ENCODE assay signal across 1 cellular context in the genomic region with DNA sequence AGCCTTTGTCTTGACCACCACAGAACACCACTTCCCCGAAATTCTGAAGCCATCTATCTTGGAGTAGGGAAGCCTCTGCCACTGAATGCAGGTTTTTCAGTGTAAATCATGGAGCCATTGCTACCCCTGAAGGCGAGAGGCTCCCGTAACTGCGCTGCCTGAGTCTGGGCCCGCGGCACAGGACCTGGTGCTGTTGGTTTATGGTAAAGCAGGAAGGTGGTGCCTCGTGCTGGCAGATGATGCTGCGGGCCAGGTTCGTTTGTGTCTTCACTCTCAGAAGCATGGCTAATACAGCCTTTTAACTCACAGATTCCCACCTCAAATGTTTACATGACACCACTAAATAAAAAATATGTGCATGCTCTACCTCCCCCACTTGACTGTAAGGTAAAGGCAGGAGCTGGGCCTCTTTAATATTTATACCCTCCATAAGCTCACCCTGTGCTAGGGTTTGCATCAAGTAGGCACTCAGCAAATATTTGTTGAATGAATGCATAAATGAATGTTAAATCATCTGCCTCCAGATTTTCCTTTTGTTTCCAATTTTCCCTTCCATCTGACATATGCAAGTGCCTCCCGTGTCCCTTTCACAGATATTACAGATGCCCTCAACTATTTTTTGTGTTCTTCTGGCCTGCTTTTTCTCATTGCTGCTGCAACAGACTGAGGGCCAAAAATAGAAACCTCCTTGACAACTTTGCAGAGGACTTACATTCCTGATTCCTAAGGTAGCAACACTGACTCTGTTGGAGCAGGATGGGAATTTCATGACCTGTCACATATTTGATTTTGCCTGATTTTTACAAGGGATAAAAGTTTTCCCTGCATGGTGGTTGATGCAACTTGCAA.
TF ChIP-seq lines count a peak whose summit lies in the region.

No MANE protein-coding gene starts in this region.

TF ChIP-seq in SK-N-SH, 30 proteins besides CTCF, POLR2A, EP300 and RAD21 (continued from another document):
- TF ChIP-seq, protein P1, sequence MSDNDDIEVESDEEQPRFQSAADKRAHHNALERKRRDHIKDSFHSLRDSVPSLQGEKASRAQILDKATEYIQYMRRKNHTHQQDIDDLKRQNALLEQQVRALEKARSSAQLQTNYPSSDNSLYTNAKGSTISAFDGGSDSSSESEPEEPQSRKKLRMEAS (IDR thresholded peaks at IDR 0.05; ENCODE audit: low read depth): no peak
